Comparison of ENCODE assay signal across 10 cellular contexts in the genomic region with DNA sequence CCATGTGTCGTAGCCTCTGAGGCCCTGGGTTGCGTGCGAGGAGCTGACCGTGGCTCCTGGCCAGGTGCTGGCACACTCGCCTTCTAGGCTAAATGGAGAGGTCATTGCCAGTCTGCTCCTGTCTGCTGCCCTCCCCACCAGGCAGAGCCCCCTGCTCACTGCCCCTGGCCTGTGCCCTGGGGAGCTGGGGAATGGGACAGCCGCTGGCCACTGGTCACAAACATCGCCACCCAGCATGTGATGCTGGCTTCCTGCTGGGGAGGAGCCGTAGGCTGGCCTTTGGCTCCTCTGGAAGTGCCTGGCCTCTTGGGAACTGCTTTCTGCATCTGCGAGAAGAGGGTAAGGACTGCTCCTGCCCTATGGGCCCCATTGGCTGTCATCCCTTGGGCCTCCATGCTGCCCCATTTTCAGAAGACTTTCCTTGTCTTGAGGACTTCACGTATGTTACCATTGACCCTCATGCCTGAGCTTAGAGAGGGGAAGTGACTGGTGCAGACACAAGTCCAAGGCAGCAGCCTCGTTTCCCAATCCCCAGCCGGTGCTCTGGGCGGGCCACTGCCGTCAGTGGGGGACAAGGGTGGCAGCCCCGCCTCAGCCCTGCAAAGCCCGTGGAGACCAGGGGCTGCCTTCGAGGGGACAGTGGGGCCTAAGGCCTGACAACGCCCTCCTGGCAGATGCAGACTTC. TPM values are rescaled to one million over a fixed set of nuclear protein-coding genes. Genes with fewer than 3 reads are reported as not detected.
DNase-seq lines count a peak whose midpoint lies in the region; ATAC-seq and TF ChIP-seq lines count a peak whose summit lies in the region.
"Had no signal": no experiment of that assay in that cellular context is flagged by ENCODE, and none has a peak within 500 bp of the region (broad histone marks: within the 10 kb centered on the region; RNA-seq: fewer than 3 reads in every experiment).

No MANE protein-coding gene starts in this region.

- peaks cover 23% of the 10 kb centered on the region for H3K4me1 Mint-ChIP-seq in neural progenitor cell

- H3K27ac ChIP-seq in neural progenitor cell (no peak overlapping the region), brain microvascular endothelial cell (no peak overlapping the region)

- DNase-seq in AG10803 (ENCODE audit: low read depth), result peak; percentile 49
- peak; percentile 84 for DNase-seq in NOMO-1 treated with DMSO at 0.1 percent for 48 hours (lab: John Stamatoyannopoulos, UW; ENCODE audit: unreplicated experiment)
- peak; percentile 65 for DNase-seq in fibroblast of pulmonary artery (ENCODE audit: low read depth)
- DNase-seq in neural progenitor cell (ENCODE audit: low spot score), result no peak
- DNase-seq in brain microvascular endothelial cell, result no peak
- DNase-seq in cerebellar nuclear complex (lab: John Stamatoyannopoulos, UW), result no peak
- DNase-seq in NCI-H2196 (lab: John Stamatoyannopoulos, UW; ENCODE audit: unreplicated experiment), result no peak
- DNase-seq: CD4-positive, CD25-positive, alpha-beta regulatory T cell had no signal

- peaks cover 11% of the 10 kb centered on the region for H3K27me3 Mint-ChIP-seq in neural progenitor cell (ENCODE audit: insufficient read depth, low read depth)

- H3K36me3 Mint-ChIP-seq in neural progenitor cell, result no peaks in the 10 kb centered on the region
- H3K36me3 Mint-ChIP-seq: CD4-positive, CD25-positive, alpha-beta regulatory T cell had no signal

- ATAC-seq in GM18861 (IDR thresholded peaks at IDR 0.05; ENCODE audit: unreplicated experiment), result no peak
- ATAC-seq: stimulated activated naive CD8-positive, alpha-beta T cell treated with anti-CD3 and anti-CD28 coated beads, Interleukin-15, Interleukin-2, amounts not matched to agents 100 U/mL and 50 U/mL, for 24 hours had no signal

- peaks cover 25% of the 10 kb centered on the region for H3K4me1 ChIP-seq in neural progenitor cell

- peaks cover 28% of the 10 kb centered on the region for H3F3A ChIP-seq in neural progenitor cell (ENCODE audit: low read depth)

- H3K9me3 Mint-ChIP-seq in neural progenitor cell, result no peaks in the 10 kb centered on the region
- H3K9me3 Mint-ChIP-seq: CD4-positive, CD25-positive, alpha-beta regulatory T cell had no signal

- in situ Hi-C loops in brain microvascular endothelial cell (cut with HindIII; ENCODE audit: low pct_ligation_motif_present, low sequenced_read_pairs), result no loop called here

- H3K4me3 ChIP-seq in AG10803 (ENCODE audit: low read length) (no peak overlapping the region), fibroblast of pulmonary artery (replicated peaks; ENCODE audit: low read depth, low read length) (no peak overlapping the region), neural progenitor cell (no peak overlapping the region), brain microvascular endothelial cell (ENCODE audit: low read depth, low read length) (no peak overlapping the region)

- no peaks in the 10 kb centered on the region for H3K79me2 ChIP-seq in neural progenitor cell (ENCODE audit: low read depth)

- H3K27ac Mint-ChIP-seq in neural progenitor cell, result peak overlapping the region; percentile 87
- H3K27ac Mint-ChIP-seq: CD4-positive, CD25-positive, alpha-beta regulatory T cell had no signal

- H3K36me3 ChIP-seq in neural progenitor cell (no peaks in the 10 kb centered on the region), brain microvascular endothelial cell (replicated peaks) (no peaks in the 10 kb centered on the region)

- H3K9me3 ChIP-seq in neural progenitor cell (ENCODE audit: low read depth), result no peaks in the 10 kb centered on the region

- H4K20me1 ChIP-seq in neural progenitor cell (ENCODE audit: low read depth), result peaks cover 3% of the 10 kb centered on the region

- no peak overlapping the region for H3K9ac ChIP-seq in neural progenitor cell

- H3K4me2 ChIP-seq in neural progenitor cell, result peak overlapping the region; percentile 90

- H3K27me3 ChIP-seq in neural progenitor cell, result peaks cover 50% of the 10 kb centered on the region
- no peaks in the 10 kb centered on the region for H3K27me3 ChIP-seq in brain microvascular endothelial cell (replicated peaks)

- no peak for TF ChIP-seq CTCF in AG10803 (conservative IDR thresholded peaks at IDR 0.05; ENCODE audit: low read length)
- TF ChIP-seq CTCF in fibroblast of pulmonary artery (IDR thresholded peaks at IDR 0.05; ENCODE audit: low read length, missing control alignments), result no peak
- TF ChIP-seq CTCF in neural progenitor cell (IDR thresholded peaks at IDR 0.05), result no peak
- TF ChIP-seq CTCF in brain microvascular endothelial cell (IDR thresholded peaks at IDR 0.05; ENCODE audit: low read depth, low read length, missing control alignments), result no peak

- H3K4me3 Mint-ChIP-seq in neural progenitor cell, result no peak overlapping the region

- no peak overlapping the region for H2AFZ ChIP-seq in neural progenitor cell (replicated peaks)

RNA-seq across cellular contexts. Expression of a gene that starts 2.0 kb away (rescaled TPM):
- 5.3 and 14.0 TPM in 2 replicates for total RNA-seq in neural progenitor cell (ENCODE audit: low replicate concordance)

RNA-seq across cellular contexts. Expression of a gene that starts 26.8 kb away (rescaled TPM):
- total RNA-seq in neural progenitor cell (ENCODE audit: low replicate concordance), result not detected in 2 replicates
- total RNA-seq: CD4-positive, CD25-positive, alpha-beta regulatory T cell had no signal

RNA-seq across cellular contexts. Expression of a gene that starts 37.3 kb away (rescaled TPM):
- not detected in 2 replicates for total RNA-seq in neural progenitor cell (ENCODE audit: low replicate concordance)
- total RNA-seq: CD4-positive, CD25-positive, alpha-beta regulatory T cell had no signal

Comparison
In these comparisons a context has a peak if more than half of its experiments do, and no peak if none do; other contexts are left out.
1. DNase-seq: peak in AG10803 (single experiment), NOMO-1 treated with DMSO at 0.1 percent for 48 hours (single experiment) and fibroblast of pulmonary artery (single experiment); none in neural progenitor cell (single experiment), brain microvascular endothelial cell (single experiment), cerebellar nuclear complex (0 of 2) and NCI-H2196 (single experiment).